Comparison of ENCODE assay signal across 20 cellular contexts in genomic region chr12:50706606-50707005, GRCh38.
"Had no signal": no experiment of that assay in that cellular context is flagged by ENCODE, and none has a peak within 500 bp of the region (broad histone marks: within the 10 kb centered on the region; RNA-seq: fewer than 3 reads in every experiment).

No MANE protein-coding gene starts in this region.

- ATAC-seq: effector memory CD8-positive, alpha-beta T cell; naive thymus-derived CD4-positive, alpha-beta T cell; sciatic nerve; stimulated activated memory B cell treated with anti-CD40 and anti-IgM and Interleukin-4, amounts not matched to agents 10 μg/mL and 1 μg/mL and 100 μg/mL, for 72 hours had no signal

- H3K36me3 ChIP-seq: uterus had no signal

- H3K27me3 ChIP-seq: esophagus muscularis mucosa, heart left ventricle, neutrophil, spleen, tibial artery, upper lobe of left lung, uterus had no signal

- DNase-seq: cortex of kidney; effector memory CD8-positive, alpha-beta T cell; foreskin melanocyte; heart left ventricle; hippocampal formation; naive thymus-derived CD4-positive, alpha-beta T cell; psoas muscle; retina; spleen; stimulated activated CD4-positive, alpha-beta T cell treated with anti-CD3 and anti-CD28 coated beads, Interleukin-15, amount 100 ng/mL, for 24 hours; stimulated activated CD4-positive, alpha-beta T cell treated with anti-CD3 and anti-CD28 coated beads, Interleukin-1b, Interleukin-23, amount 100 ng/mL, for 48 hours; stimulated activated CD4-positive, alpha-beta T cell treated with anti-CD3 and anti-CD28 coated beads, Interleukin-4, amount 100 ng/mL, for 24 hours; tibial artery; upper lobe of left lung; uterus had no signal

- H3K4me3 ChIP-seq: esophagus muscularis mucosa, heart left ventricle, psoas muscle, spleen, tibial artery, upper lobe of left lung, uterus had no signal

- H3K4me1 ChIP-seq: psoas muscle, spleen, tibial artery, upper lobe of left lung, uterus had no signal

- H3K27ac ChIP-seq: epithelial cell of prostate, esophagus muscularis mucosa, neutrophil, psoas muscle, spleen, tibial artery, upper lobe of left lung, uterus had no signal

- H3K9me3 ChIP-seq: esophagus muscularis mucosa, heart left ventricle, neutrophil, psoas muscle, spleen, tibial artery, upper lobe of left lung, uterus had no signal
